Comparison of ENCODE assay signal across 13 cellular contexts in the genomic region with DNA sequence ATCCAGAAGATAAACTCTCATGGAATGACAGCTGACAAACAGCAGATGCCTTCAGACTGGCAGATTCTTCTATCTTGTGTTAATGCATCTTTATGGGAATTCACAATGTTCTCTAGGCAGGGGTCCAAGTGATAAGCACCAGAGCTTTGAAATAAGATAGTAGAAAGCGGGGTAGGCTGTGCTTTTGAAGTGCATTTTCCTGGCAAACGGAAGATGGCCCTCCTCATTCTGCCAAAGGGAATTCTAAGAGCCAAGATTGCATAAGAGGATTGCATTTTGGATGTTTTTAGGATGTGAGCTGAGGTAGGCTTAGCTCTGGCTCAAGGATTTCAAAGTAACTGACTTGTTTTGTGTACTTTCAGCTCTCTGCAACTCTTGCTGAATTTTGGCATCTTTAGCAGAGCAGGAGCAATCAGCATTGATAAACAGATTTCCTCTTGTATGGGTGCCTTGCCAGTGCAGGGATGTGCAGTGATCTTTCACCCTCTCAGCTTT.
A peak's percentile ranks its signal among the peaks of the same experiment; 100 is the strongest.
DNase-seq lines count a peak whose midpoint lies in the region; ATAC-seq and TF ChIP-seq lines count a peak whose summit lies in the region.
"Had no signal": no experiment of that assay in that cellular context is flagged by ENCODE, and none has a peak within 500 bp of the region (broad histone marks: within the 10 kb centered on the region; RNA-seq: fewer than 3 reads in every experiment).

No MANE protein-coding gene starts in this region.

- no peak for DNase-seq in CD4-positive, alpha-beta memory T cell
- DNase-seq in SK-N-SH (peak; percentile 61), Right ventricle myocardium superior (no peak), sciatic nerve (ENCODE audit: low spot score) (no peak)
- DNase-seq: activated naive CD8-positive, alpha-beta T cell treated with anti-CD3 and anti-CD28 coated beads, Interleukin-2, amount 10 ng/mL, durations not matched to agents 7 days and 5 days; NCI-H1417 treated with DMSO at 0.1 percent for 48 hours; SHP77 treated with DMSO at 0.1 percent for 48 hours had no signal

- no peak overlapping the region for H3K4me3 Mint-ChIP-seq in CD4-positive, alpha-beta memory T cell
- H3K4me3 Mint-ChIP-seq: activated naive CD8-positive, alpha-beta T cell treated with anti-CD3 and anti-CD28 coated beads, Interleukin-2, amount 10 ng/mL, durations not matched to agents 7 days and 5 days; memory B cell had no signal

- peaks cover 11% of the 10 kb centered on the region for H3F3A ChIP-seq in SK-N-SH (replicated peaks; ENCODE audit: insufficient read depth)

- TF ChIP-seq EP300 in SK-N-SH (IDR thresholded peaks at IDR 0.05; ENCODE audit: borderline replicate concordance in 1 of 2, low read depth in 1 of 2, low read length in 1 of 2): peak; percentile 40 to 94; a peak in 3 of 4 replicates

- WGBS in SK-N-SH (ENCODE audit: low lambda C conversion rate): 35% methylated on average over 2 of the region's 2 CpGs

- no peaks in the 10 kb centered on the region for H3K9me3 Mint-ChIP-seq in CD4-positive, alpha-beta memory T cell

- no peak overlapping the region for H3K4me3 ChIP-seq in CD4-positive, alpha-beta memory T cell (ENCODE audit: low read length in 2 of 2)
- H3K4me3 ChIP-seq in SK-N-SH (ENCODE audit: low read depth in 2 of 2, low read length in 1 of 2): no peak overlapping the region
- H3K4me3 ChIP-seq: BLaER1 treated with 17β-estradiol and CSF1 and Interleukin-3, amounts not matched to agents 10 nM and 100 nM had no signal

- POLR2A ChIA-PET in CD4-positive, alpha-beta memory T cell (lab: Charles Lee; ENCODE audit: partially characterized antibody): interaction anchor here (1.1 to 4.6 kb wide), 5 partner anchors 9 to 300 kb away, joined by 3 to 26 read pairs (median 6); a partner anchor contains a TSS
- POLR2A ChIA-PET in SK-N-SH (lab: Yijun Ruan, JAX): interaction anchor here (0.7 kb wide), 1 partner anchor 298 kb away, joined by 3 read pairs; a partner anchor contains a TSS

- peak overlapping the region; percentile 53; the same call in 1 of the 2 replicates for H2AFZ ChIP-seq in SK-N-SH (ENCODE audit: low read depth)

- H3K36me3 Mint-ChIP-seq in CD4-positive, alpha-beta memory T cell: no peaks in the 10 kb centered on the region
- H3K36me3 Mint-ChIP-seq: memory B cell had no signal

- peaks cover 44% of the 10 kb centered on the region for H3K4me1 ChIP-seq in CD4-positive, alpha-beta memory T cell (ENCODE audit: insufficient read depth, low read length)
- H3K4me1 ChIP-seq in SK-N-SH (ENCODE audit: control insufficient read depth in 1 of 2, insufficient read depth in 2 of 2, low read depth in 1 of 2, low read length in 1 of 2): peaks cover 22 to 23% of the 10 kb centered on the region in 2 experiments

- H3K9me3 ChIP-seq in CD4-positive, alpha-beta memory T cell (ENCODE audit: control insufficient read depth in 1 of 2, low read length in 2 of 2): no peaks in the 10 kb centered on the region
- no peaks in the 10 kb centered on the region for H3K9me3 ChIP-seq in SK-N-SH

- intact Hi-C loops in CD4-positive, alpha-beta memory T cell (cut with micrococcal nuclease): loop anchor here (5.0 kb wide), 1 partner anchor 49 kb away; no protein-coding TSS in a partner anchor
- intact Hi-C loops in Right ventricle myocardium superior (cut with DNase I) (no loop called here), sciatic nerve (cut with DNase I) (no loop called here)

- no peak for TF ChIP-seq CTCF in SK-N-SH (IDR thresholded peaks at IDR 0.05)

- H4K20me1 ChIP-seq in SK-N-SH (ENCODE audit: insufficient read depth): no peaks in the 10 kb centered on the region
- H4K20me1 ChIP-seq: BLaER1 treated with 17β-estradiol and CSF1 and Interleukin-3, amounts not matched to agents 10 nM and 100 nM had no signal

- H3K36me3 ChIP-seq in CD4-positive, alpha-beta memory T cell (ENCODE audit: insufficient read depth, low read length): no peaks in the 10 kb centered on the region
- H3K36me3 ChIP-seq in SK-N-SH (replicated peaks in 1 of 2; ENCODE audit: control insufficient read depth in 1 of 2, insufficient read depth in 2 of 2, low read length in 1 of 2): no peaks in the 10 kb centered on the region
- H3K36me3 ChIP-seq: BLaER1 treated with 17β-estradiol and CSF1 and Interleukin-3, amounts not matched to agents 10 nM and 100 nM had no signal

- H3K79me2 ChIP-seq in SK-N-SH (ENCODE audit: insufficient read depth): no peaks in the 10 kb centered on the region

- no peaks in the 10 kb centered on the region for H3K27me3 ChIP-seq in CD4-positive, alpha-beta memory T cell (ENCODE audit: insufficient read depth, low read length)
- H3K27me3 ChIP-seq in SK-N-SH (ENCODE audit: insufficient read depth): no peaks in the 10 kb centered on the region
- H3K27me3 ChIP-seq: BLaER1 treated with 17β-estradiol and CSF1 and Interleukin-3, amounts not matched to agents 10 nM and 100 nM had no signal

- no peak overlapping the region for H3K9ac ChIP-seq in SK-N-SH
- H3K9ac ChIP-seq: BLaER1 treated with 17β-estradiol and CSF1 and Interleukin-3, amounts not matched to agents 10 nM and 100 nM had no signal

- CTCF ChIA-PET in CD4-positive, alpha-beta memory T cell (lab: Charles Lee; ENCODE audit: partially characterized antibody): interaction anchor here (1.4 kb wide), 1 partner anchor 9 kb away, joined by 3 read pairs; no protein-coding TSS in a partner anchor
- CTCF ChIA-PET in SK-N-SH (lab: Yijun Ruan, JAX): interaction anchor here (0.8 to 1.1 kb wide), 3 partner anchors 8 to 41 kb away, joined by 3 to 4 read pairs (median 3); no protein-coding TSS in a partner anchor

- no peaks in the 10 kb centered on the region for H3K27me3 Mint-ChIP-seq in CD4-positive, alpha-beta memory T cell
- H3K27me3 Mint-ChIP-seq: activated naive CD8-positive, alpha-beta T cell treated with anti-CD3 and anti-CD28 coated beads, Interleukin-2, amount 10 ng/mL, durations not matched to agents 7 days and 5 days; memory B cell had no signal

- TF ChIP-seq RAD21 in SK-N-SH (IDR thresholded peaks at IDR 0.05; ENCODE audit: low read length): peak; percentile 54

- H3K27ac Mint-ChIP-seq in CD4-positive, alpha-beta memory T cell: peak overlapping the region in 6 of 7 donors; percentile 14 to 76 (median 64)
- H3K27ac Mint-ChIP-seq: activated naive CD8-positive, alpha-beta T cell treated with anti-CD3 and anti-CD28 coated beads, Interleukin-2, amount 10 ng/mL, durations not matched to agents 7 days and 5 days; memory B cell had no signal

- H3K4me1 Mint-ChIP-seq in CD4-positive, alpha-beta memory T cell: peaks cover 35 to 46% (median 42%) of the 10 kb centered on the region in 4 donors

- ATAC-seq in Right ventricle myocardium superior (ENCODE audit: poor library complexity): peak; percentile 89
- ATAC-seq in sciatic nerve: peak; percentile 81
- ATAC-seq in GM19023 (IDR thresholded peaks at IDR 0.05; ENCODE audit: unreplicated experiment): no peak
- no peak for ATAC-seq in activated CD4-positive, CD25-positive, alpha-beta regulatory T cell treated with anti-CD3 and anti-CD28 coated beads, Interleukin-2, amount 50 U/mL, for 24 hours
- no peak for ATAC-seq in HG03025 (IDR thresholded peaks at IDR 0.05; ENCODE audit: low FRiP score, unreplicated experiment)
- no peak for ATAC-seq in HG02840 (IDR thresholded peaks at IDR 0.05; ENCODE audit: low FRiP score, unreplicated experiment)

- 0 out of 2 replicates have a peak overlapping the region, but pooled peaks have one; percentile 2 for H3K4me2 ChIP-seq in SK-N-SH
- H3K4me2 ChIP-seq: BLaER1 treated with 17β-estradiol and CSF1 and Interleukin-3, amounts not matched to agents 10 nM and 100 nM had no signal

- H3K9me2 ChIP-seq in SK-N-SH: no peaks in the 10 kb centered on the region

- no peak overlapping the region for H3K27ac ChIP-seq in CD4-positive, alpha-beta memory T cell (ENCODE audit: low read depth, low read length)
- peak overlapping the region; percentile 77 to 92 for H3K27ac ChIP-seq in SK-N-SH (ENCODE audit: low read depth in 2 of 2, low read length in 1 of 2)
- H3K27ac ChIP-seq: BLaER1 treated with 17β-estradiol and CSF1 and Interleukin-3, amounts not matched to agents 10 nM and 100 nM had no signal

TF ChIP-seq in SK-N-SH, 30 proteins besides CTCF, POLR2A, EP300 and RAD21 (continues in another document):
- TF ChIP-seq GATA2 (CRISPR knock-in tag; IDR thresholded peaks at IDR 0.05) (peak; percentile 93), MEF2A (IDR thresholded peaks at IDR 0.05; ENCODE audit: borderline replicate concordance, low read depth) (no peak), TAF1 (IDR thresholded peaks at IDR 0.05; ENCODE audit: borderline replicate concordance, low read depth, low read length) (no peak), JUND (IDR thresholded peaks at IDR 0.05) (no peak; the same call in 1 of the 2 replicates), RFX5 (IDR thresholded peaks at IDR 0.05; ENCODE audit: low read length) (no peak), SMC3 (IDR thresholded peaks at IDR 0.05; ENCODE audit: low read depth, low read length) (peak; percentile 21; the same call in 1 of the 2 replicates)
- TF ChIP-seq, protein P1, sequence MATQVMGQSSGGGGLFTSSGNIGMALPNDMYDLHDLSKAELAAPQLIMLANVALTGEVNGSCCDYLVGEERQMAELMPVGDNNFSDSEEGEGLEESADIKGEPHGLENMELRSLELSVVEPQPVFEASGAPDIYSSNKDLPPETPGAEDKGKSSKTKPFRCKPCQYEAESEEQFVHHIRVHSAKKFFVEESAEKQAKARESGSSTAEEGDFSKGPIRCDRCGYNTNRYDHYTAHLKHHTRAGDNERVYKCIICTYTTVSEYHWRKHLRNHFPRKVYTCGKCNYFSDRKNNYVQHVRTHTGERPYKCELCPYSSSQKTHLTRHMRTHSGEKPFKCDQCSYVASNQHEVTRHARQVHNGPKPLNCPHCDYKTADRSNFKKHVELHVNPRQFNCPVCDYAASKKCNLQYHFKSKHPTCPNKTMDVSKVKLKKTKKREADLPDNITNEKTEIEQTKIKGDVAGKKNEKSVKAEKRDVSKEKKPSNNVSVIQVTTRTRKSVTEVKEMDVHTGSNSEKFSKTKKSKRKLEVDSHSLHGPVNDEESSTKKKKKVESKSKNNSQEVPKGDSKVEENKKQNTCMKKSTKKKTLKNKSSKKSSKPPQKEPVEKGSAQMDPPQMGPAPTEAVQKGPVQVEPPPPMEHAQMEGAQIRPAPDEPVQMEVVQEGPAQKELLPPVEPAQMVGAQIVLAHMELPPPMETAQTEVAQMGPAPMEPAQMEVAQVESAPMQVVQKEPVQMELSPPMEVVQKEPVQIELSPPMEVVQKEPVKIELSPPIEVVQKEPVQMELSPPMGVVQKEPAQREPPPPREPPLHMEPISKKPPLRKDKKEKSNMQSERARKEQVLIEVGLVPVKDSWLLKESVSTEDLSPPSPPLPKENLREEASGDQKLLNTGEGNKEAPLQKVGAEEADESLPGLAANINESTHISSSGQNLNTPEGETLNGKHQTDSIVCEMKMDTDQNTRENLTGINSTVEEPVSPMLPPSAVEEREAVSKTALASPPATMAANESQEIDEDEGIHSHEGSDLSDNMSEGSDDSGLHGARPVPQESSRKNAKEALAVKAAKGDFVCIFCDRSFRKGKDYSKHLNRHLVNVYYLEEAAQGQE (IDR thresholded peaks at IDR 0.05; ENCODE audit: low read depth, low read length): no peak
- TF ChIP-seq, protein P2, sequence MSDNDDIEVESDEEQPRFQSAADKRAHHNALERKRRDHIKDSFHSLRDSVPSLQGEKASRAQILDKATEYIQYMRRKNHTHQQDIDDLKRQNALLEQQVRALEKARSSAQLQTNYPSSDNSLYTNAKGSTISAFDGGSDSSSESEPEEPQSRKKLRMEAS (IDR thresholded peaks at IDR 0.05; ENCODE audit: low read depth): no peak; the same call in 1 of the 2 replicates

Comparison
In these comparisons a context has a peak if more than half of its experiments do, and no peak if none do; other contexts are left out.
1. ATAC-seq: peak in Right ventricle myocardium superior (single experiment) and sciatic nerve (single experiment); none in GM19023 (single experiment), activated CD4-positive, CD25-positive, alpha-beta regulatory T cell treated with anti-CD3 and anti-CD28 coated beads, Interleukin-2, amount 50 U/mL, for 24 hours (0 of 2), HG03025 (single experiment) and HG02840 (single experiment).